Comparison of ENCODE assay signal across 16 cellular contexts in the genomic region with DNA sequence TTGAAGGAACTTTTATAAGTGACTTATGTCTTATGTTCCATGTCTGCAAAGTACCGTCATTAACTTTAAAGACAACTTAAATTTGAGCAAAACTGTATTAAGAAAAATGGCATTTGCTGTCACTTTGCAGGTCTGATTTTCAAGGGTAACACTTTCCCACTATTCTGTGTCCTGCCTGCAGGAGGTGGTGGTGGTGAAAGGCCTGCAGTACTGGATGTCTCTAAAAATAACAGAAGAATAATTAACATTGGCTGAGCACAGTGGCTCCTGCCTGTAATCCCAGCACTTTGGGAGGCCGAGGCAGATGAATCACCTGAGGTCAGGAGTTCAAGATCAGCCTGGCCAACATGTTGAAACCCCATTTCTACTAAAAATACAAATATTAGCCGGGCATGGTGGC. TPM values are rescaled to one million over a fixed set of nuclear protein-coding genes. Genes with fewer than 3 reads are reported as not detected.
A peak's percentile ranks its signal among the peaks of the same experiment; 100 is the strongest.
DNase-seq lines count a peak whose midpoint lies in the region; ATAC-seq and TF ChIP-seq lines count a peak whose summit lies in the region.
"Had no signal": no experiment of that assay in that cellular context is flagged by ENCODE, and none has a peak within 500 bp of the region (broad histone marks: within the 10 kb centered on the region; RNA-seq: fewer than 3 reads in every experiment).

No MANE protein-coding gene starts in this region.

- H3K36me3 Mint-ChIP-seq in GM23338 (ENCODE audit: low read depth) (peaks cover 9% of the 10 kb centered on the region; the same call in 2 of the 3 replicates), endodermal cell (ENCODE audit: low read depth) (no peaks in the 10 kb centered on the region)

- H3K9me3 ChIP-seq in endodermal cell (ENCODE audit: control insufficient read depth, low read length), result no peaks in the 10 kb centered on the region

- no peaks in the 10 kb centered on the region for H3F3A ChIP-seq in GM23338 (replicated peaks; ENCODE audit: low read depth)

- ATAC-seq in GM23338 (peak; percentile 53; the same call in 2 of the 3 replicates), GM19324 (IDR thresholded peaks at IDR 0.05; ENCODE audit: low FRiP score, unreplicated experiment) (no peak)
- ATAC-seq: A549 had no signal

- H3K4me1 Mint-ChIP-seq in GM23338 (peaks cover 23% of the 10 kb centered on the region), endodermal cell (no peaks in the 10 kb centered on the region)

- H3K9me3 Mint-ChIP-seq in GM23338, result peaks cover 13% of the 10 kb centered on the region
- peaks cover 16% of the 10 kb centered on the region for H3K9me3 Mint-ChIP-seq in endodermal cell
- H3K9me3 Mint-ChIP-seq: CD4-positive, alpha-beta T cell had no signal

- H3K9ac ChIP-seq in endodermal cell (ENCODE audit: extremely low read depth, low read length, poor library complexity, severe bottlenecking), result no peak overlapping the region
- H3K9ac ChIP-seq: GM23248 had no signal

- H3K27me3 ChIP-seq in GM23338 (ENCODE audit: insufficient read depth) (no peaks in the 10 kb centered on the region), endodermal cell (ENCODE audit: control insufficient read depth, insufficient read depth, low read length, poor library complexity, severe bottlenecking) (no peaks in the 10 kb centered on the region)

- DNase-seq in GM23338 (ENCODE audit: low spot score) (peak; percentile 20), NCI-H69 (lab: John Stamatoyannopoulos, UW) (peak; percentile 3), endodermal cell (no peak), renal cortical epithelial cell (ENCODE audit: low read depth) (peak; percentile 37), T-helper 1 cell (no peak), ureter (ENCODE audit: low spot score) (no peak)
- DNase-seq: AML-193; Caco-2; CD4-positive, alpha-beta T cell; GM23248; H7; IMR-90 had no signal

- H3K27ac ChIP-seq in GM23338 (ENCODE audit: low read depth), result no peak overlapping the region
- H3K27ac ChIP-seq in endodermal cell (ENCODE audit: low read depth, low read length), result no peak overlapping the region
- H3K27ac ChIP-seq: 22Rv1, A549, C4-2B, GM23248 had no signal

- H2AFZ ChIP-seq in GM23338, result no peak overlapping the region
- H2AFZ ChIP-seq: GM23248 had no signal

- H3K9me2 ChIP-seq in GM23338 (ENCODE audit: insufficient read depth), result 0 out of 2 replicates have a peak, but pooled peaks cover 4% of the 10 kb centered on the region

- H3K27me3 Mint-ChIP-seq in GM23338 (ENCODE audit: insufficient read depth, low read depth, poor library complexity) (peaks cover 3% of the 10 kb centered on the region), endodermal cell (ENCODE audit: insufficient read depth) (no peaks in the 10 kb centered on the region)

- no peak overlapping the region for H3K4me3 ChIP-seq in GM23338
- no peak overlapping the region for H3K4me3 ChIP-seq in endodermal cell (ENCODE audit: low read length)
- H3K4me3 ChIP-seq: A549, GM23248 had no signal

- H3K4me1 ChIP-seq in GM23338 (ENCODE audit: insufficient read depth), result peaks cover 5% of the 10 kb centered on the region; the same call in 1 of the 2 replicates
- no peaks in the 10 kb centered on the region for H3K4me1 ChIP-seq in endodermal cell (ENCODE audit: control insufficient read depth, insufficient read depth, low read length)
- H3K4me1 ChIP-seq: A549, Caco-2 had no signal

- TF ChIP-seq CTCF in GM23338 (conservative IDR thresholded peaks at IDR 0.05; ENCODE audit: low read depth in 2 of 2) (peak; percentile 39 to 43), endodermal cell (conservative IDR thresholded peaks at IDR 0.05) (peak; percentile 33)

- no peaks in the 10 kb centered on the region; the same call in 1 of the 2 replicates for H4K20me1 ChIP-seq in GM23338 (replicated peaks; ENCODE audit: insufficient read depth)

- H3K36me3 ChIP-seq in GM23338 (ENCODE audit: insufficient read depth) (no peaks in the 10 kb centered on the region; the same call in 1 of the 2 replicates), endodermal cell (ENCODE audit: control insufficient read depth, insufficient read depth, low read length) (no peaks in the 10 kb centered on the region)

- H3K79me2 ChIP-seq in GM23338 (replicated peaks; ENCODE audit: insufficient read depth), result no peaks in the 10 kb centered on the region

- WGBS in endodermal cell (ENCODE audit: insufficient coverage in 1 of 2, insufficient read length in 1 of 2), 2 experiments, result 85 to 96% methylated on average over 2 to 3 of the region's 3 CpGs

- no peak overlapping the region for H3K4me2 ChIP-seq in GM23338
- H3K4me2 ChIP-seq: A549 had no signal

- no peak overlapping the region for H3K4me3 Mint-ChIP-seq in GM23338
- no peak overlapping the region for H3K4me3 Mint-ChIP-seq in endodermal cell
- H3K4me3 Mint-ChIP-seq: CD4-positive, alpha-beta T cell had no signal

- no peak overlapping the region for H3K27ac Mint-ChIP-seq in GM23338
- no peak overlapping the region for H3K27ac Mint-ChIP-seq in endodermal cell
- H3K27ac Mint-ChIP-seq: CD4-positive, alpha-beta T cell had no signal

TF ChIP-seq in GM23338, 12 proteins besides CTCF, POLR2A, EP300 and RAD21:
- no peak for TF ChIP-seq JUNB (IDR thresholded peaks at IDR 0.05; ENCODE audit: unreplicated experiment)
- no peak for TF ChIP-seq POLR2AphosphoS5 (IDR thresholded peaks at IDR 0.05; ENCODE audit: low read depth)
- TF ChIP-seq, protein P1, sequence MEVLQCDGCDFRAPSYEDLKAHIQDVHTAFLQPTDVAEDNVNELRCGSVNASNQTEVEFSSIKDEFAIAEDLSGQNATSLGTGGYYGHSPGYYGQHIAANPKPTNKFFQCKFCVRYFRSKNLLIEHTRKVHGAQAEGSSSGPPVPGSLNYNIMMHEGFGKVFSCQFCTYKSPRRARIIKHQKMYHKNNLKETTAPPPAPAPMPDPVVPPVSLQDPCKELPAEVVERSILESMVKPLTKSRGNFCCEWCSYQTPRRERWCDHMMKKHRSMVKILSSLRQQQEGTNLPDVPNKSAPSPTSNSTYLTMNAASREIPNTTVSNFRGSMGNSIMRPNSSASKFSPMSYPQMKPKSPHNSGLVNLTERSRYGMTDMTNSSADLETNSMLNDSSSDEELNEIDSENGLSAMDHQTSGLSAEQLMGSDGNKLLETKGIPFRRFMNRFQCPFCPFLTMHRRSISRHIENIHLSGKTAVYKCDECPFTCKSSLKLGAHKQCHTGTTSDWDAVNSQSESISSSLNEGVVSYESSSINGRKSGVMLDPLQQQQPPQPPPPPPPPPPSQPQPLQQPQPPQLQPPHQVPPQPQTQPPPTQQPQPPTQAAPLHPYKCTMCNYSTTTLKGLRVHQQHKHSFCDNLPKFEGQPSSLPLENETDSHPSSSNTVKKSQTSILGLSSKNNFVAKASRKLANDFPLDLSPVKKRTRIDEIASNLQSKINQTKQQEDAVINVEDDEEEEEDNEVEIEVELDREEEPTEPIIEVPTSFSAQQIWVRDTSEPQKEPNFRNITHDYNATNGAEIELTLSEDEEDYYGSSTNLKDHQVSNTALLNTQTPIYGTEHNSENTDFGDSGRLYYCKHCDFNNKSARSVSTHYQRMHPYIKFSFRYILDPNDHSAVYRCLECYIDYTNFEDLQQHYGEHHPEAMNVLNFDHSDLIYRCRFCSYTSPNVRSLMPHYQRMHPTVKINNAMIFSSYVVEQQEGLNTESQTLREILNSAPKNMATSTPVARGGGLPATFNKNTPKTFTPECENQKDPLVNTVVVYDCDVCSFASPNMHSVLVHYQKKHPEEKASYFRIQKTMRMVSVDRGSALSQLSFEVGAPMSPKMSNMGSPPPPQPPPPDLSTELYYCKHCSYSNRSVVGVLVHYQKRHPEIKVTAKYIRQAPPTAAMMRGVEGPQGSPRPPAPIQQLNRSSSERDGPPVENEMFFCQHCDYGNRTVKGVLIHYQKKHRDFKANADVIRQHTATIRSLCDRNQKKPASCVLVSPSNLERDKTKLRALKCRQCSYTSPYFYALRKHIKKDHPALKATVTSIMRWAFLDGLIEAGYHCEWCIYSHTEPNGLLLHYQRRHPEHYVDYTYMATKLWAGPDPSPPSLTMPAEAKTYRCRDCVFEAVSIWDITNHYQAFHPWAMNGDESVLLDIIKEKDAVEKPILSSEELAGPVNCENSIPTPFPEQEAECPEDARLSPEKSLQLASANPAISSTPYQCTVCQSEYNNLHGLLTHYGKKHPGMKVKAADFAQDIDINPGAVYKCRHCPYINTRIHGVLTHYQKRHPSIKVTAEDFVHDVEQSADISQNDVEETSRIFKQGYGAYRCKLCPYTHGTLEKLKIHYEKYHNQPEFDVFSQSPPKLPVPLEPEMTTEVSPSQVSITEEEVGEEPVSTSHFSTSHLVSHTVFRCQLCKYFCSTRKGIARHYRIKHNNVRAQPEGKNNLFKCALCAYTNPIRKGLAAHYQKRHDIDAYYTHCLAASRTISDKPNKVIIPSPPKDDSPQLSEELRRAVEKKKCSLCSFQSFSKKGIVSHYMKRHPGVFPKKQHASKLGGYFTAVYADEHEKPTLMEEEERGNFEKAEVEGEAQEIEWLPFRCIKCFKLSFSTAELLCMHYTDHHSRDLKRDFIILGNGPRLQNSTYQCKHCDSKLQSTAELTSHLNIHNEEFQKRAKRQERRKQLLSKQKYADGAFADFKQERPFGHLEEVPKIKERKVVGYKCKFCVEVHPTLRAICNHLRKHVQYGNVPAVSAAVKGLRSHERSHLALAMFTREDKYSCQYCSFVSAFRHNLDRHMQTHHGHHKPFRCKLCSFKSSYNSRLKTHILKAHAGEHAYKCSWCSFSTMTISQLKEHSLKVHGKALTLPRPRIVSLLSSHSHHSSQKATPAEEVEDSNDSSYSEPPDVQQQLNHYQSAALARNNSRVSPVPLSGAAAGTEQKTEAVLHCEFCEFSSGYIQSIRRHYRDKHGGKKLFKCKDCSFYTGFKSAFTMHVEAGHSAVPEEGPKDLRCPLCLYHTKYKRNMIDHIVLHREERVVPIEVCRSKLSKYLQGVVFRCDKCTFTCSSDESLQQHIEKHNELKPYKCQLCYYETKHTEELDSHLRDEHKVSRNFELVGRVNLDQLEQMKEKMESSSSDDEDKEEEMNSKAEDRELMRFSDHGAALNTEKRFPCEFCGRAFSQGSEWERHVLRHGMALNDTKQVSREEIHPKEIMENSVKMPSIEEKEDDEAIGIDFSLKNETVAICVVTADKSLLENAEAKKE (CRISPR knock-in tag; IDR thresholded peaks at IDR 0.05), result no peak
- no peak for TF ChIP-seq EZH2phosphoT487 (IDR thresholded peaks at IDR 0.05; ENCODE audit: unreplicated experiment)
- no peak for TF ChIP-seq NANOG (IDR thresholded peaks at IDR 0.05; ENCODE audit: borderline replicate concordance)
- TF ChIP-seq ZNF114 (CRISPR knock-in tag; IDR thresholded peaks at IDR 0.05), result no peak
- no peak for TF ChIP-seq CREB1 (CRISPR knock-in tag; IDR thresholded peaks at IDR 0.05; ENCODE audit: low read depth)
- TF ChIP-seq ZNF331 (CRISPR knock-in tag; IDR thresholded peaks at IDR 0.05; ENCODE audit: low read depth), result no peak
- TF ChIP-seq EZH2 (IDR thresholded peaks at IDR 0.05; ENCODE audit: low read depth, unreplicated experiment), result no peak
- TF ChIP-seq STAT1 (IDR thresholded peaks at IDR 0.05; ENCODE audit: unreplicated experiment), result no peak

RNA-seq across cellular contexts. Expression of a gene that starts 13.2 kb away (rescaled TPM):
- 3.5 and 4.8 TPM in 2 replicates for total RNA-seq in GM23338 (2014; rRNA removed; shearing (Covaris generic))
- 4.4 and 4.9 TPM in 2 replicates for polyA plus RNA-seq in GM23338 (2016; fragmentation: Nextera tagmentation; extraction: Ambion mirVana)
- total RNA-seq in endodermal cell (1 to 10 TPM; 8.3 to 9.0 TPM), renal cortical epithelial cell (25.6 and 34.7 TPM in 2 replicates), ureter (35.7 TPM)
- 5.2 TPM for polyA plus RNA-seq in endodermal cell (2013, experiment 1 of 2)
- 4.9 TPM for polyA plus RNA-seq in endodermal cell (2013, experiment 2 of 2)

Comparison
In these comparisons a context has a peak if more than half of its experiments do, and no peak if none do; other contexts are left out.
1. DNase-seq: peak in GM23338 (single experiment), NCI-H69 (single experiment) and renal cortical epithelial cell (single experiment); none in endodermal cell (single experiment), T-helper 1 cell (0 of 5) and ureter (single experiment).